Comparison of ENCODE assay signal across 9 cellular contexts in the genomic region with DNA sequence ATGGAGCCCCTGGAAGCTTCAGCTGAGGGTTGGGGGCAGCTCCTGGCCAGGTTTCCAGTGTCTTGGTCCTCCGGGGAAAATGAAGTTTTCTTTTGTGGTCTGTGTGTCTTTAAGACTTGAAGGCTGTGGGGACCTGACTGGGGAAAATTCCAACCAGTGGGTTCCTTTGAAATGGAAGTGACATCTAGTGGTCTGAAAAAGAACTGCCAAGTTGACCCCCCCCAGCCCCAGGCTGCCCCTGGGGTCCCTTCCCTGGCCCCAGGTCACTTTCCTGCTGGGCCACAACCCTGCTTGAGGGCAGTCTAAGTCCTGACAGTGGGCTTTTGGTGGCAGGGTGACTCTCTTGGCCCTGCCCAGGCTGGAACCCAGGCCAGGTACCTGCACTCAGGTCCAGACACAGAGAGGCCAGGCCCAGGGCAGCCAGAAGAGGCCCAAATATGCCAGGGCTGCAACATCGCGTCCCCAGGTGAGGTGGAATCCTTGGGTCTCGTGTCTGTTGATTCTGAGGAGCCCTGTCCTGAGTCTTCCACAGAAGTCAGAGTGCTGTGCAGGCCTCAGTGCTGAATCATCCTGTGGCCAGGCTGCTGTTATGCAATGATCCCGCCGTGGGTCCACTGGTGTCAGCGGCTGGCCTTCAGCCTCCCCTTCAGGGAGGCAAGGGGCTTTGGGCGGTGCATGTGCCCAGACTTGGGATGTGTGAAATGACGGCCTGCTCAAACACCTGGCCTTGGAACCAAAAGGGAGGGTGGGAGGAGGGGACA.
A peak's percentile ranks its signal among the peaks of the same experiment; 100 is the strongest.
DNase-seq lines count a peak whose midpoint lies in the region; ATAC-seq and TF ChIP-seq lines count a peak whose summit lies in the region.
"Had no signal": no experiment of that assay in that cellular context is flagged by ENCODE, and none has a peak within 500 bp of the region (broad histone marks: within the 10 kb centered on the region; RNA-seq: fewer than 3 reads in every experiment).

No MANE protein-coding gene starts in this region.

- H2BK12ac ChIP-seq in neuronal stem cell (ENCODE audit: low read length): peak overlapping the region; percentile 44

- POLR2A ChIA-PET in AG04450 (lab: Yijun Ruan, JAX) (no interaction called here), Panc1 (lab: Charles Lee) (no interaction called here)

- H2AK5ac ChIP-seq in neuronal stem cell (ENCODE audit: low read depth, low read length): peak overlapping the region; percentile 71

- H3K79me1 ChIP-seq in neuronal stem cell (ENCODE audit: low read depth, low read length): no peaks in the 10 kb centered on the region

- H3K23ac ChIP-seq in neuronal stem cell (ENCODE audit: low read depth, low read length, poor library complexity): no peak overlapping the region

- peak overlapping the region; percentile 42 for H3K14ac ChIP-seq in neuronal stem cell (ENCODE audit: low read length)

- H2BK5ac ChIP-seq in neuronal stem cell (ENCODE audit: low read length): peak overlapping the region; percentile 44

- H3K4ac ChIP-seq in neuronal stem cell (ENCODE audit: low read length): peak overlapping the region; percentile 8

- no peak for DNase-seq in AG04450 (ENCODE audit: low read depth, low spot score)
- DNase-seq in Panc1 (ENCODE audit: low read depth, low spot score): no peak
- DNase-seq in neuronal stem cell (ENCODE audit: low spot score): no peak
- DNase-seq in stimulated activated naive CD4-positive, alpha-beta T cell (lab: John Stamatoyannopoulos, UW): no peak

- no peak for TF ChIP-seq POLR2A in GM18505 (IDR thresholded peaks at IDR 0.05; ENCODE audit: borderline replicate concordance, extremely low read depth, insufficient read depth, insufficient read length)

- H4K8ac ChIP-seq in neuronal stem cell (ENCODE audit: low read depth, low read length): no peak overlapping the region

- TF ChIP-seq CTCF in AG04450 (IDR thresholded peaks at IDR 0.05; ENCODE audit: low read depth, low read length): peak; percentile 64
- peak; percentile 61 for TF ChIP-seq CTCF in GM12873 (IDR thresholded peaks at IDR 0.05; ENCODE audit: insufficient read depth, low read depth, low read length, missing control alignments)
- TF ChIP-seq CTCF in Panc1 (IDR thresholded peaks at IDR 0.05): peak; percentile 73

- no TSS peak for BruUV-seq in Panc1 (replicated peaks; lab: Mats Ljungman, UMichigan)

- peak overlapping the region; percentile 46 for H2AFZ ChIP-seq in neuronal stem cell (ENCODE audit: low read length)

- peak overlapping the region; percentile 97 for H4K91ac ChIP-seq in neuronal stem cell (ENCODE audit: low read depth, low read length, poor library complexity)

- H3K4me1 ChIP-seq in Panc1 (ENCODE audit: control insufficient read depth, insufficient read depth, low read length): peaks cover 7% of the 10 kb centered on the region; the same call in 1 of the 2 replicates
- H3K4me1 ChIP-seq in neuronal stem cell (ENCODE audit: control insufficient read depth in 2 of 2, insufficient read depth in 1 of 2, low read depth in 1 of 2, low read length in 2 of 2): peaks cover 7 to 35% of the 10 kb centered on the region in 2 donors

- H3K4me3 ChIP-seq in AG04450 (ENCODE audit: low read depth, low read length): no peak overlapping the region
- no peak overlapping the region for H3K4me3 ChIP-seq in Panc1 (ENCODE audit: low read depth in 2 of 2, low read length in 2 of 2)
- no peak overlapping the region for H3K4me3 ChIP-seq in neuronal stem cell (ENCODE audit: low read length in 2 of 2)

- H3K27me3 ChIP-seq in AG04450 (ENCODE audit: control insufficient read depth, insufficient read depth, low read length) (peaks cover 3% of the 10 kb centered on the region), Panc1 (ENCODE audit: control insufficient read depth, insufficient read depth, low read length) (no peaks in the 10 kb centered on the region), neuronal stem cell (ENCODE audit: control insufficient read depth in 3 of 3, insufficient read depth in 3 of 3, low read depth in 1 of 3, low read length in 3 of 3) (peaks cover 0 to 44% (median 0%) of the 10 kb centered on the region in 3 experiments)

- H3K9ac ChIP-seq in neuronal stem cell (ENCODE audit: low read depth, low read length, poor library complexity): no peak overlapping the region

- H3K27ac ChIP-seq in AG04450 (ENCODE audit: low read depth, low read length) (peak overlapping the region; percentile 47), Panc1 (ENCODE audit: low read length) (peak overlapping the region; percentile 35; the same call in 1 of the 2 replicates), neuronal stem cell (replicated peaks; ENCODE audit: low read length) (no peak overlapping the region)
- H3K27ac ChIP-seq: epithelial cell of prostate had no signal

- intact Hi-C loops in Panc1 (cut with micrococcal nuclease; ENCODE audit: unreplicated experiment): no loop called here

- peak; percentile 68 for ATAC-seq in Panc1
- peak; percentile 53 for ATAC-seq in esophagus mucosa
- no peak for ATAC-seq in HG03565 (IDR thresholded peaks at IDR 0.05; ENCODE audit: unreplicated experiment)
- no peak for ATAC-seq in GM18505 (IDR thresholded peaks at IDR 0.05; ENCODE audit: unreplicated experiment)

- no CpG with 5 or more reads among the region's 9 CpGs for WGBS in neuronal stem cell (ENCODE audit: extremely low coverage in 2 of 2, insufficient read length in 2 of 2, insufficient replicate concordance in 1 of 2), 2 donors

- CTCF ChIA-PET in AG04450 (lab: Charles Lee) (interaction anchor here (0.6 to 1.5 kb wide), 7 partner anchors 10 to 233 kb away, joined by 3 to 7 read pairs (median 4); a partner anchor contains a TSS), Panc1 (lab: Charles Lee) (no interaction called here)

- no peaks in the 10 kb centered on the region for H3K36me3 ChIP-seq in Panc1 (ENCODE audit: control insufficient read depth, insufficient read depth, low read length)
- H3K36me3 ChIP-seq in neuronal stem cell (replicated peaks in 1 of 2; ENCODE audit: control insufficient read depth in 2 of 2, insufficient read depth in 2 of 2, low read length in 2 of 2): no peaks in the 10 kb centered on the region

- in situ Hi-C loops in Panc1 (cut with HindIII; ENCODE audit: low pct_unique_long_range_greater_than_20kb, low sequenced_read_pairs): no loop called here

- H3K18ac ChIP-seq in neuronal stem cell (ENCODE audit: low read length): peak overlapping the region; percentile 63

- no peaks in the 10 kb centered on the region for H3K9me3 ChIP-seq in AG04450 (ENCODE audit: control insufficient read depth, insufficient read depth, low read length)
- H3K9me3 ChIP-seq in Panc1 (ENCODE audit: control insufficient read depth, insufficient read depth, low read depth, low read length): no peaks in the 10 kb centered on the region
- H3K9me3 ChIP-seq in neuronal stem cell (replicated peaks in 1 of 2; ENCODE audit: control insufficient read depth in 2 of 2, insufficient read depth in 1 of 2, low read depth in 1 of 2, low read length in 2 of 2): no peaks in the 10 kb centered on the region

- no peak overlapping the region for H3K4me2 ChIP-seq in neuronal stem cell (ENCODE audit: insufficient read depth, low read length, poor library complexity, severe bottlenecking)

- H2BK120ac ChIP-seq in neuronal stem cell (ENCODE audit: low read depth, low read length): peak overlapping the region; percentile 11

- peak overlapping the region; percentile 88 for H2BK15ac ChIP-seq in neuronal stem cell (ENCODE audit: low read length)

Comparison
In these comparisons a context has a peak if more than half of its experiments do, and no peak if none do; other contexts are left out.
1. ATAC-seq: peak in Panc1 (single experiment) and esophagus mucosa (single experiment); none in HG03565 (single experiment) and GM18505 (single experiment).
2. Peak in every context shown above with its lines, with median percentiles within 50 percentile points of each other: CTCF ChIP-seq.